In genomic region chr2:134245340-134245984, GRCh38 we compare ENCODE assay signal across 8 cellular contexts. TPM values are rescaled to one million over a fixed set of nuclear protein-coding genes. Genes with fewer than 3 reads are reported as not detected.
A peak's percentile ranks its signal among the peaks of the same experiment; 100 is the strongest.
DNase-seq lines count a peak whose midpoint lies in the region; ATAC-seq and TF ChIP-seq lines count a peak whose summit lies in the region.

No MANE protein-coding gene starts in this region.

- H3K36me3 Mint-ChIP-seq in activated naive CD4-positive, alpha-beta T cell treated with anti-CD3 and anti-CD28 coated beads, Interleukin-2, amount 50 U/mL, for 72 hours, result no peaks in the 10 kb centered on the region

- H3K27ac ChIP-seq in psoas muscle, result no peak overlapping the region
- no peak overlapping the region for H3K27ac ChIP-seq in aorta (ENCODE audit: low read depth in 1 of 2, low read length in 2 of 2)

- TF ChIP-seq CTCF in psoas muscle (IDR thresholded peaks at IDR 0.05), result peak; percentile 79

- intact Hi-C loops in Right ventricle myocardium superior (cut with DNase I), result no loop called here
- intact Hi-C loops in psoas muscle (cut with DNase I), result loop anchor here (2.0 to 10.0 kb wide), 4 partner anchors 127 to 361 kb away; no protein-coding TSS in a partner anchor
- intact Hi-C loops in aorta (cut with DNase I), result loop anchor here (2.0 to 10.0 kb wide), 3 partner anchors 127 to 361 kb away; no protein-coding TSS in a partner anchor

- ATAC-seq in activated naive CD4-positive, alpha-beta T cell treated with anti-CD3 and anti-CD28 coated beads, Interleukin-2, amount 50 U/mL, for 72 hours, result peak; percentile 14 to 33
- peak; percentile 59 for ATAC-seq in Right ventricle myocardium superior (ENCODE audit: poor library complexity)
- ATAC-seq in psoas muscle, result peak in 3 of 4 donors; percentile 27 to 72 (median 52)
- ATAC-seq in aorta (ENCODE audit: low FRiP score), result peak; percentile 81
- no peak for ATAC-seq in GM21737 (IDR thresholded peaks at IDR 0.05; ENCODE audit: unreplicated experiment)

- H3K9me3 ChIP-seq in psoas muscle (no peaks in the 10 kb centered on the region), aorta (ENCODE audit: control insufficient read depth, low read length) (no peaks in the 10 kb centered on the region)

- 37 to 47% (median 37%) methylated on average over 2 of the region's 2 CpGs for WGBS in psoas muscle, 3 donors
- WGBS in aorta, 2 donors, result 38 to 40% methylated on average over 2 of the region's 2 CpGs

- H3K27me3 ChIP-seq in psoas muscle (ENCODE audit: insufficient read depth in 3 of 3, low read length in 2 of 3) (peaks cover 0 to 3% (median 0%) of the 10 kb centered on the region in 3 donors), aorta (ENCODE audit: control insufficient read depth in 1 of 2, insufficient read depth in 2 of 2, low read length in 1 of 2) (no peaks in the 10 kb centered on the region)

- H3K36me3 ChIP-seq in psoas muscle (ENCODE audit: insufficient read depth in 1 of 2, low read depth in 1 of 2), result no peaks in the 10 kb centered on the region
- no peaks in the 10 kb centered on the region for H3K36me3 ChIP-seq in aorta (ENCODE audit: control insufficient read depth in 1 of 2, insufficient read depth in 2 of 2, low read length in 1 of 2)

- peak; percentile 72 for DNase-seq in GM03348 (ENCODE audit: low spot score)
- DNase-seq in MV-4-11 (lab: John Stamatoyannopoulos, UW), result peak; percentile 65
- DNase-seq in SKM-1 (lab: John Stamatoyannopoulos, UW; ENCODE audit: unreplicated experiment), result peak; percentile 78
- peak in 1 of 2 donors; percentile 80 for DNase-seq in activated naive CD4-positive, alpha-beta T cell treated with anti-CD3 and anti-CD28 coated beads, Interleukin-2, amount 50 U/mL, for 72 hours (ENCODE audit: low spot score in 2 of 2)
- DNase-seq in Right ventricle myocardium superior, result peak; percentile 77
- DNase-seq in psoas muscle, result peak; percentile 69 to 74
- DNase-seq in aorta, result peak; percentile 87 to 88

- no peak overlapping the region for H3K27ac Mint-ChIP-seq in activated naive CD4-positive, alpha-beta T cell treated with anti-CD3 and anti-CD28 coated beads, Interleukin-2, amount 50 U/mL, for 72 hours

- H3K4me1 ChIP-seq in psoas muscle (no peaks in the 10 kb centered on the region), aorta (ENCODE audit: control insufficient read depth in 1 of 2, insufficient read depth in 2 of 2, low read length in 2 of 2) (no peaks in the 10 kb centered on the region)

- no peaks in the 10 kb centered on the region for H3K9me3 Mint-ChIP-seq in activated naive CD4-positive, alpha-beta T cell treated with anti-CD3 and anti-CD28 coated beads, Interleukin-2, amount 50 U/mL, for 72 hours

- H3K4me3 ChIP-seq in psoas muscle (no peak overlapping the region), aorta (ENCODE audit: low read length in 2 of 2) (no peak overlapping the region)

RNA-seq across cellular contexts. Expression of gene MGAT5, which starts 8.4 kb away (rescaled TPM):
- 10 to 100 TPM; 11.8 to 13.2 TPM for total RNA-seq in activated naive CD4-positive, alpha-beta T cell treated with anti-CD3 and anti-CD28 coated beads, Interleukin-2, amount 50 U/mL, for 72 hours
- 82.8 TPM for total RNA-seq in Right ventricle myocardium superior
- total RNA-seq in psoas muscle, result 1 to 10 TPM; 2.1 to 7.0 (median 5.2) TPM
- polyA plus RNA-seq in psoas muscle, result 1 to 10 TPM; 1.1 to 1.6 (median 1.1) TPM
- total RNA-seq in aorta, result 10 to 100 TPM; 36.1 to 49.7 TPM
- 1 to 10 TPM; 6.1 to 8.2 TPM for polyA plus RNA-seq in aorta
